In the genomic region with DNA sequence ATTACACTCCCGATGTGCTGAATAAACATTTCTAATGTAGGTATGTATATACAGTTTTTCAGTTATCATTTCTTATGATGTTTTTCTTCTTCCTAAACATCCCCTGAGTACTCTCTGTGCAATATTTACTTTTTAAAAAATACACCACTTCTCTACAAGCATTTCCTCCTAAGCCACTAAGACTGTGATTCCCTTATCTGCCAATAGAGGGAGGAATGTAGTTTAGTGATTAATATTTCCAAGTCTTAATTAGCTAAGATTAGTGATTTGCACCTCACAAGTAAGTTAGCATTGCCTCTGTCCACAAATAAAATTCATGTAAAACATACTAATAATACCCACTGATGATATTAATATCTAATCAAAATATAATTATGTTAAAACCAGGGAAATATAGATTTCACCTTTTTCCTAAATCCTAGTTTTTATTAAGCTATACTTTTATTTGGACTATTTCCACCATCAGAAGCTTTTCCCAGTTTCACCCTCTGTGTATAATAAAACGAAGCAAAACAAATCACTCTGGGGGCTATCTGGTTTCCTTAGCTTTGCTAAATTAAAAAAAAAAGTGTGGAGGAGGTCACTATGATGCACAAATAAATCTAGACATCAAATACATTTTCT, we compare ENCODE assay signal across 9 cellular contexts.
DNase-seq lines count a peak whose midpoint lies in the region; ATAC-seq and TF ChIP-seq lines count a peak whose summit lies in the region.
"Had no signal": no experiment of that assay in that cellular context is flagged by ENCODE, and none has a peak within 500 bp of the region (broad histone marks: within the 10 kb centered on the region; RNA-seq: fewer than 3 reads in every experiment).

No MANE protein-coding gene starts in this region.

- DNase-seq in SK-N-SH (no peak), OCI-M1 (lab: John Stamatoyannopoulos, UW) (peak; percentile 56), fibroblast of pulmonary artery (ENCODE audit: low read depth) (peak; percentile 45), thyroid gland (no peak), suprapubic skin (ENCODE audit: low spot score in 2 of 2) (no peak), D341Med (ENCODE audit: low spot score) (no peak)
- no peak for DNase-seq in activated CD8-positive, alpha-beta memory T cell treated with anti-CD3 and anti-CD28 coated beads, Interleukin-2, amount 50 U/mL, for 48 hours

- no peaks in the 10 kb centered on the region for H4K20me1 ChIP-seq in SK-N-SH (ENCODE audit: insufficient read depth)

- no peak overlapping the region for H3K9ac ChIP-seq in SK-N-SH

- H3K4me3 ChIP-seq in SK-N-SH (ENCODE audit: low read depth in 2 of 2, low read length in 1 of 2) (no peak overlapping the region), fibroblast of pulmonary artery (replicated peaks; ENCODE audit: low read depth, low read length) (no peak overlapping the region), thyroid gland (replicated peaks in 1 of 3) (no peak overlapping the region), suprapubic skin (no peak overlapping the region)
- H3K4me3 ChIP-seq: lung had no signal

- no peaks in the 10 kb centered on the region for H3K9me2 ChIP-seq in SK-N-SH

- no peaks in the 10 kb centered on the region for H3K9me3 ChIP-seq in SK-N-SH
- no peaks in the 10 kb centered on the region for H3K9me3 ChIP-seq in thyroid gland
- no peaks in the 10 kb centered on the region for H3K9me3 ChIP-seq in suprapubic skin

- no peak for TF ChIP-seq RAD21 in SK-N-SH (IDR thresholded peaks at IDR 0.05; ENCODE audit: low read length)

- H3K27me3 ChIP-seq in SK-N-SH (ENCODE audit: insufficient read depth) (no peaks in the 10 kb centered on the region), thyroid gland (no peaks in the 10 kb centered on the region), suprapubic skin (no peaks in the 10 kb centered on the region)

- POLR2A ChIA-PET in SK-N-SH (lab: Yijun Ruan, JAX), result no interaction called here

- TF ChIP-seq POLR2A in thyroid gland (IDR thresholded peaks at IDR 0.05) (no peak), suprapubic skin (IDR thresholded peaks at IDR 0.05) (no peak)

- TF ChIP-seq CTCF in SK-N-SH (IDR thresholded peaks at IDR 0.05), result peak; percentile 70
- peak; percentile 81 for TF ChIP-seq CTCF in fibroblast of pulmonary artery (IDR thresholded peaks at IDR 0.05; ENCODE audit: low read length, missing control alignments)
- peak in 5 of 6 experiments; percentile 20 to 76 (median 62) for TF ChIP-seq CTCF in thyroid gland (IDR thresholded peaks at IDR 0.05)
- TF ChIP-seq CTCF in suprapubic skin (IDR thresholded peaks at IDR 0.05), result peak in 1 of 2 donors; percentile 23

- no peak overlapping the region for H2AFZ ChIP-seq in SK-N-SH (ENCODE audit: low read depth)

- peaks cover 0 to 7% of the 10 kb centered on the region in 2 experiments; a peak in 2 of 4 replicates for H3K4me1 ChIP-seq in SK-N-SH (ENCODE audit: control insufficient read depth in 1 of 2, insufficient read depth in 2 of 2, low read depth in 1 of 2, low read length in 1 of 2)
- H3K4me1 ChIP-seq in thyroid gland, result no peaks in the 10 kb centered on the region
- H3K4me1 ChIP-seq in suprapubic skin, result no peaks in the 10 kb centered on the region

- H3K4me2 ChIP-seq in SK-N-SH, result no peak overlapping the region

- intact Hi-C loops in thyroid gland (cut with DNase I), result no loop called here

- H3K27ac ChIP-seq in SK-N-SH (ENCODE audit: low read depth in 2 of 2, low read length in 1 of 2) (no peak overlapping the region), thyroid gland (no peak overlapping the region), suprapubic skin (no peak overlapping the region)

- H3F3A ChIP-seq in SK-N-SH (replicated peaks; ENCODE audit: insufficient read depth), result no peaks in the 10 kb centered on the region

- H3K36me3 ChIP-seq in SK-N-SH (replicated peaks in 1 of 2; ENCODE audit: control insufficient read depth in 1 of 2, insufficient read depth in 2 of 2, low read length in 1 of 2) (no peaks in the 10 kb centered on the region), thyroid gland (no peaks in the 10 kb centered on the region), suprapubic skin (no peaks in the 10 kb centered on the region)

- CTCF ChIA-PET in SK-N-SH (lab: Yijun Ruan, JAX), result interaction anchor here (0.6 to 1.7 kb wide), 10 partner anchors 9 to 381 kb away, joined by 3 to 5 read pairs (median 3); no protein-coding TSS in a partner anchor

- no peak for ATAC-seq in SK-N-SH treated with all-trans-retinoic acid at 6 μM for 48 hours

- H3K79me2 ChIP-seq in SK-N-SH (ENCODE audit: insufficient read depth), result no peaks in the 10 kb centered on the region

- WGBS in SK-N-SH (ENCODE audit: low lambda C conversion rate), result 81% methylated on average over 2 of the region's 2 CpGs
- 85% methylated on average over 2 of the region's 2 CpGs for WGBS in thyroid gland, 2 donors
- 78% methylated on average over 2 of the region's 2 CpGs for WGBS in suprapubic skin

- TF ChIP-seq EP300 in SK-N-SH (IDR thresholded peaks at IDR 0.05; ENCODE audit: borderline replicate concordance in 1 of 2, low read depth in 1 of 2, low read length in 1 of 2) (no peak), suprapubic skin (IDR thresholded peaks at IDR 0.05) (no peak)

TF ChIP-seq in SK-N-SH, 30 proteins besides CTCF, POLR2A, EP300 and RAD21 (continues in another document):
- no peak for TF ChIP-seq FOXM1 (IDR thresholded peaks at IDR 0.05; ENCODE audit: low read depth)
- no peak for TF ChIP-seq MXI1 (IDR thresholded peaks at IDR 0.05; ENCODE audit: low read depth, low read length)
- no peak for TF ChIP-seq YY1 (IDR thresholded peaks at IDR 0.05; ENCODE audit: low read depth)
- no peak for TF ChIP-seq TCF12 (IDR thresholded peaks at IDR 0.05)
- TF ChIP-seq TAF1 (IDR thresholded peaks at IDR 0.05; ENCODE audit: borderline replicate concordance, low read depth, low read length), result no peak
- no peak for TF ChIP-seq GATA2 (CRISPR knock-in tag; IDR thresholded peaks at IDR 0.05)
- TF ChIP-seq, protein P1, sequence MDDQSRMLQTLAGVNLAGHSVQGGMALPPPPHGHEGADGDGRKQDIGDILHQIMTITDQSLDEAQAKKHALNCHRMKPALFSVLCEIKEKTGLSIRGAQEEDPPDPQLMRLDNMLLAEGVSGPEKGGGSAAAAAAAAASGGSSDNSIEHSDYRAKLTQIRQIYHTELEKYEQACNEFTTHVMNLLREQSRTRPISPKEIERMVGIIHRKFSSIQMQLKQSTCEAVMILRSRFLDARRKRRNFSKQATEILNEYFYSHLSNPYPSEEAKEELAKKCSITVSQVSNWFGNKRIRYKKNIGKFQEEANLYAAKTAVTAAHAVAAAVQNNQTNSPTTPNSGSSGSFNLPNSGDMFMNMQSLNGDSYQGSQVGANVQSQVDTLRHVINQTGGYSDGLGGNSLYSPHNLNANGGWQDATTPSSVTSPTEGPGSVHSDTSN (IDR thresholded peaks at IDR 0.05), result no peak
- no peak for TF ChIP-seq RCOR1 (IDR thresholded peaks at IDR 0.05; ENCODE audit: low read length)

TF ChIP-seq in SK-N-SH treated with all-trans-retinoic acid at 6 μM for 48 hours, 23 proteins besides CTCF, POLR2A, EP300 and RAD21 (continues in another document):
- TF ChIP-seq PPARA (CRISPR knock-in tag; IDR thresholded peaks at IDR 0.05; ENCODE audit: borderline replicate concordance), result no peak
- no peak for TF ChIP-seq CSDC2 (CRISPR knock-in tag; IDR thresholded peaks at IDR 0.05)
- TF ChIP-seq ARNTL (CRISPR knock-in tag; IDR thresholded peaks at IDR 0.05; ENCODE audit: borderline replicate concordance, low read depth), result no peak
- no peak for TF ChIP-seq ISL1 (CRISPR knock-in tag; IDR thresholded peaks at IDR 0.05)
- TF ChIP-seq POU6F1 (CRISPR knock-in tag; IDR thresholded peaks at IDR 0.05; ENCODE audit: borderline replicate concordance, low read depth), result no peak
- TF ChIP-seq, protein P2, sequence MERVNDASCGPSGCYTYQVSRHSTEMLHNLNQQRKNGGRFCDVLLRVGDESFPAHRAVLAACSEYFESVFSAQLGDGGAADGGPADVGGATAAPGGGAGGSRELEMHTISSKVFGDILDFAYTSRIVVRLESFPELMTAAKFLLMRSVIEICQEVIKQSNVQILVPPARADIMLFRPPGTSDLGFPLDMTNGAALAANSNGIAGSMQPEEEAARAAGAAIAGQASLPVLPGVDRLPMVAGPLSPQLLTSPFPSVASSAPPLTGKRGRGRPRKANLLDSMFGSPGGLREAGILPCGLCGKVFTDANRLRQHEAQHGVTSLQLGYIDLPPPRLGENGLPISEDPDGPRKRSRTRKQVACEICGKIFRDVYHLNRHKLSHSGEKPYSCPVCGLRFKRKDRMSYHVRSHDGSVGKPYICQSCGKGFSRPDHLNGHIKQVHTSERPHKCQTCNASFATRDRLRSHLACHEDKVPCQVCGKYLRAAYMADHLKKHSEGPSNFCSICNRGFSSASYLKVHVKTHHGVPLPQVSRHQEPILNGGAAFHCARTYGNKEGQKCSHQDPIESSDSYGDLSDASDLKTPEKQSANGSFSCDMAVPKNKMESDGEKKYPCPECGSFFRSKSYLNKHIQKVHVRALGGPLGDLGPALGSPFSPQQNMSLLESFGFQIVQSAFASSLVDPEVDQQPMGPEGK (CRISPR knock-in tag; IDR thresholded peaks at IDR 0.05; ENCODE audit: borderline replicate concordance), result no peak
- TF ChIP-seq ZNF70 (CRISPR knock-in tag; IDR thresholded peaks at IDR 0.05), result no peak
- TF ChIP-seq TOX (CRISPR knock-in tag; IDR thresholded peaks at IDR 0.05; ENCODE audit: borderline replicate concordance), result no peak
- no peak for TF ChIP-seq ZNF565 (CRISPR knock-in tag; conservative IDR thresholded peaks at IDR 0.05; ENCODE audit: low read depth)
- TF ChIP-seq ESRRG (CRISPR knock-in tag; IDR thresholded peaks at IDR 0.05), result no peak
- TF ChIP-seq RARB (CRISPR knock-in tag; IDR thresholded peaks at IDR 0.05), result no peak

Comparison
In these comparisons a context has a peak if more than half of its experiments do, and no peak if none do; other contexts are left out.
1. DNase-seq: peak in OCI-M1 (single experiment) and fibroblast of pulmonary artery (single experiment); none in SK-N-SH (single experiment), thyroid gland (0 of 2), activated CD8-positive, alpha-beta memory T cell treated with anti-CD3 and anti-CD28 coated beads, Interleukin-2, amount 50 U/mL, for 48 hours (single experiment), suprapubic skin (0 of 2) and D341Med (single experiment).